Comparison of ENCODE assay signal across 1 cellular context in the genomic region with DNA sequence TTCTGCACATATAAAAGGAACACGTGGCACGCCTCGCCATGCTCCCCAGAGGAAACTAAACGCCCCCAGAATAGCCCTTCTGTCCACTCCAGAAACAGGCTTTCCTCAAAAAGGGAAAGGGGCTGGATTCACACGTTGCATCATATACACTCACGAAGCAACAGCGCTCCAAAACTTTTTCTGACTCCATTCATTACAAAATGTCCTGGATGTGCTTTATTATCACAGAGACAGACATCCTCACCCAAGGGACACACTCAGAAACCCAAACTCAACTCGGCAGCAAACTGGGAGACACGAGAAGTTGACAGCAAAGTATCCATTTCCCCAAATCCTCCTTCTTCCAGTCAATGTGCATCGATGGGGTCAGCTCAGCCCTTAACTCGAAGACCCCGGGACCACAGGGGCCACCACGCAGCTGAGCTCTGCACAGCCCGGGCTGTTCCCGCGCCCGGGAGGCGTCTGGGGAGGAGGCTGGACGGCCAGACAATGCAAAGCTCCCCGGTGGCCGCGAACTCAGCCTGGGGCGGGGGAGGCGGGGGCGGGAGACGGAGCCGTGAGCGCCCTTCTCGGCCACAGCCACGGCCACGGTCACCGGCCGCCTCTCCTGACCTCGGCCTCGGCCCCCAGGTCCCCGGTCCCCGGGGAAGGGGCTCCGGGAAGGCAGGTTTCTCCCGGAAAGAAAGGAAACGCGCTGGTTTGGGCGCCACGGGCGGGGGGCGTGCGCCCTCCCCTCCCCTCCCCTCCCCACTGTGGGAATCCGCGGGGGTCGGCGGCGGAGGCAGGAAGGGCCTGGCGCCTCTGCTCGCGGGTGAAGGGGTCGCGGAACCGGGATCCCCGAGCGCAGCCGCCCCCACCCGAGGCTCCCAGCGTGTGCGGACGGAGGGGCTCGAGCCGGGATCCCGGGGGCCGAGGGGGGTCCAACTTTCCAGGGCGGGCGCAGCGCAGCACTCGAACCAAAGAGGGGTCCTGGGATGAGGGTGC.
TF ChIP-seq lines count a peak whose summit lies in the region.

No MANE protein-coding gene starts in this region.

TF ChIP-seq in A549, 52 proteins besides CTCF, POLR2A, EP300 and RAD21 (continued from another document):
- TF ChIP-seq RNF2 (IDR thresholded peaks at IDR 0.05; ENCODE audit: borderline replicate concordance, low read depth) (peak; percentile 37; the same call in 1 of the 2 replicates), JUNB (IDR thresholded peaks at IDR 0.05) (no peak), CHD4 (IDR thresholded peaks at IDR 0.05; ENCODE audit: borderline replicate concordance) (no peak), RARB (CRISPR knock-in tag; IDR thresholded peaks at IDR 0.05) (no peak), TFCP2L1 (CRISPR knock-in tag; IDR thresholded peaks at IDR 0.05) (no peak)
- TF ChIP-seq, protein P1, sequence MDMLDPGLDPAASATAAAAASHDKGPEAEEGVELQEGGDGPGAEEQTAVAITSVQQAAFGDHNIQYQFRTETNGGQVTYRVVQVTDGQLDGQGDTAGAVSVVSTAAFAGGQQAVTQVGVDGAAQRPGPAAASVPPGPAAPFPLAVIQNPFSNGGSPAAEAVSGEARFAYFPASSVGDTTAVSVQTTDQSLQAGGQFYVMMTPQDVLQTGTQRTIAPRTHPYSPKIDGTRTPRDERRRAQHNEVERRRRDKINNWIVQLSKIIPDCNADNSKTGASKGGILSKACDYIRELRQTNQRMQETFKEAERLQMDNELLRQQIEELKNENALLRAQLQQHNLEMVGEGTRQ (IDR thresholded peaks at IDR 0.05), result no peak
- TF ChIP-seq, protein P2, sequence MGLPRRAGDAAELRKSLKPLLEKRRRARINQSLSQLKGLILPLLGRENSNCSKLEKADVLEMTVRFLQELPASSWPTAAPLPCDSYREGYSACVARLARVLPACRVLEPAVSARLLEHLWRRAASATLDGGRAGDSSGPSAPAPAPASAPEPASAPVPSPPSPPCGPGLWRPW (IDR thresholded peaks at IDR 0.05), result no peak
